8 cellular contexts compared by ENCODE assay signal in the genomic region with DNA sequence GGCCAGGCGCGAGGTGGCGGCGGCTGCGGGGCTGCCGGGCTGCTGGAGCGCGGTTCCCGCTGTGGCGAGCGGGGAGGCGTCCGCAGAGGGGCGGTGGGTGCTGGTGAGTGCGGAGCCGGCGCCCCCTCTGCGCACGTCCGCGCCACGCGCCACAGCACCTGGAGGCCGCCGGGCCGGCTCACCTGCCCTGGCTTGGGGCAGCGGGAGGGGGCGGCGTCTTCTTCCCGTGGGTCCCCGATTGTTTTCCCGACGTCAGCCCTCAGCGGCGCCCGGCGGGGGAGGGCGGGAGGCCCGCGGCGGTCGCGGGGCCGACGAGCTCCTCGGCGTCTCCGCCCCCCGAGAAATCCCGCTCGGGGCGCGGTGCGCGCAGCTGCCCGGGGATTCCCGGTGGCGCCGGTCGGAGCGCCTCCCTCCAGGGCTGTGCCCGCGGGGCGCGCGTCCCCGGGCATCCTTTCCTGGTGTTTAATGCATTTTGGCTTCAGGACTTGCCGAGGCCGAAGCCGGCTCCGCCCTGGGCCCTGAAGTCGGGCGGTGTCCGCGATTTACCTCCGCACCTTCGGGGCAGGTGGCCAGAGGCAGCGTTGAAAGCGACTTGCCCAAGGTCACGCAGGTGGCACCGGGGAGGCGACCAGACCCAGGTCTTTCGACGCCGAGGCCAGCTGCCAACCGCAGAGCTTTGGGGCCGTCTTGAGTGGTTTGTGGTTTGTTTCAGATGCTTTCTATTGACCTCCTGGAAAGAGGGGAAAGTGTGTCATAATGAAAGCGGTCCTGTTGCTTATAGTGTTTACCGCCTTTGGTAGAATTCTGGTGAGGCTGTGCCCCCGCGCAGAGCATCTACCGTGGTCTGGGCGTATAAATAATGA. TPM values are rescaled to one million over a fixed set of nuclear protein-coding genes. Genes with fewer than 3 reads are reported as not detected.
DNase-seq lines count a peak whose midpoint lies in the region; ATAC-seq and TF ChIP-seq lines count a peak whose summit lies in the region.

No MANE protein-coding gene starts in this region.

- peak overlapping the region; percentile 16; the same call in 1 of the 2 replicates for H3K27ac ChIP-seq in MM.1S (ENCODE audit: low read length)

- H2AFZ ChIP-seq in MM.1S (ENCODE audit: low read length), result no peak overlapping the region

- no peaks in the 10 kb centered on the region for H3K79me2 ChIP-seq in MM.1S (ENCODE audit: low read length)

- peak overlapping the region; percentile 55 for H3K4me2 ChIP-seq in MM.1S (ENCODE audit: low read depth, low read length)

- no peak overlapping the region for H3K9ac ChIP-seq in MM.1S (ENCODE audit: low read length)

- peak overlapping the region; percentile 93 for H3K4me3 Mint-ChIP-seq in central memory CD8-positive, alpha-beta T cell

- H3K36me3 ChIP-seq in H7 (replicated peaks; ENCODE audit: control insufficient read depth, insufficient read depth, low read length), result no peaks in the 10 kb centered on the region
- no peaks in the 10 kb centered on the region for H3K36me3 ChIP-seq in MM.1S (replicated peaks; ENCODE audit: insufficient read depth, low read length)

- peaks cover 12% of the 10 kb centered on the region for H3K27me3 ChIP-seq in H7 (ENCODE audit: control insufficient read depth, insufficient read depth, low read length)
- peaks cover 86% of the 10 kb centered on the region for H3K27me3 ChIP-seq in MM.1S (replicated peaks; ENCODE audit: insufficient read depth, low read length)

- H3K27ac Mint-ChIP-seq in central memory CD8-positive, alpha-beta T cell (ENCODE audit: low read depth), result peak overlapping the region; percentile 94

- no peaks in the 10 kb centered on the region for H3K9me2 ChIP-seq in MM.1S (replicated peaks; ENCODE audit: insufficient read depth, low read length)

- H3K36me3 Mint-ChIP-seq in central memory CD8-positive, alpha-beta T cell (ENCODE audit: insufficient read depth), result peaks cover 12% of the 10 kb centered on the region

- TF ChIP-seq CTCF in GM10248 (IDR thresholded peaks at IDR 0.05; ENCODE audit: control extremely low read depth, extremely low read depth, low read depth, missing control alignments) (no peak), MM.1S (IDR thresholded peaks at IDR 0.05; ENCODE audit: low read length) (no peak)

- peaks cover 11% of the 10 kb centered on the region; the same call in 1 of the 2 replicates for H3F3A ChIP-seq in MM.1S (ENCODE audit: insufficient read depth, low read length)

- ATAC-seq in central memory CD8-positive, alpha-beta T cell (replicated peaks; ENCODE audit: extremely low read depth, poor library complexity, severe bottlenecking), result peak; percentile 69

- H3K27me3 Mint-ChIP-seq in central memory CD8-positive, alpha-beta T cell, result peaks cover 11% of the 10 kb centered on the region

- H3K4me1 Mint-ChIP-seq in central memory CD8-positive, alpha-beta T cell, result peaks cover 39% of the 10 kb centered on the region

- H3K4me3 ChIP-seq in H7 (ENCODE audit: insufficient read depth, low read depth, low read length) (peak overlapping the region; percentile 72), MM.1S (ENCODE audit: low read length) (peak overlapping the region; percentile 25)

- no peaks in the 10 kb centered on the region for H3K9me3 Mint-ChIP-seq in central memory CD8-positive, alpha-beta T cell

- DNase-seq in GM10248 (ENCODE audit: extremely low spot score) (peak; percentile 67), H7 (peak; percentile 87), MM.1S (peak; percentile 92), kidney tubule cell (ENCODE audit: low spot score) (peak; percentile 80), A172 (ENCODE audit: low spot score) (no peak)
- peak; percentile 53 for DNase-seq in activated CD4-positive, alpha-beta T cell treated with anti-CD3 and anti-CD28 coated beads for 1 hour
- DNase-seq in central memory CD8-positive, alpha-beta T cell (ENCODE audit: low spot score in 2 of 2), result peak; percentile 55 to 71
- DNase-seq in stimulated activated CD4-positive, alpha-beta T cell treated with anti-CD3 and anti-CD28 coated beads, Interleukin-15, amount 100 ng/mL, for 48 hours (ENCODE audit: low read depth in 2 of 2), result peak; percentile 30 to 47

- POLR2A ChIA-PET in GM10248 (lab: Yijun Ruan, JAX), result no interaction called here

- CTCF ChIA-PET in GM10248 (lab: Yijun Ruan, JAX), result interaction anchor here (1.0 to 1.7 kb wide), 8 partner anchors 9 to 95 kb away, joined by 3 to 6 read pairs (median 4); no protein-coding TSS in a partner anchor

- no peaks in the 10 kb centered on the region for H4K20me1 ChIP-seq in MM.1S (ENCODE audit: insufficient read depth, low read length)

- H3K9me3 ChIP-seq in MM.1S (replicated peaks; ENCODE audit: insufficient read depth, low read length), result no peaks in the 10 kb centered on the region

- H3K4me1 ChIP-seq in MM.1S (ENCODE audit: low read length), result no peaks in the 10 kb centered on the region

RNA-seq across cellular contexts. Expression of gene PLEKHA1, which starts 0.6 kb away (rescaled TPM):
- total RNA-seq in H7 (2014; rRNA removed; shearing (Covaris generic)), result 28.5 and 38.2 TPM in 2 replicates
- total RNA-seq in A172 (2014; rRNA removed; shearing (Covaris generic)), result 5.6 and 6.9 TPM in 2 replicates
